In genomic region chr18:9535430-9535972, GRCh38 we compare ENCODE assay signal across 10 cellular contexts.
DNase-seq lines count a peak whose midpoint lies in the region; ATAC-seq and TF ChIP-seq lines count a peak whose summit lies in the region.
"Had no signal": no experiment of that assay in that cellular context is flagged by ENCODE, and none has a peak within 500 bp of the region (broad histone marks: within the 10 kb centered on the region; RNA-seq: fewer than 3 reads in every experiment).

No MANE protein-coding gene starts in this region.

- no peak for TF ChIP-seq CTCF in tibial artery (IDR thresholded peaks at IDR 0.05)

- H3K27me3 Mint-ChIP-seq in stimulated activated naive CD8-positive, alpha-beta T cell treated with anti-CD3 and anti-CD28 coated beads, Interleukin-15, amount 100 ng/mL, for 72 hours, result no peaks in the 10 kb centered on the region

- no peak overlapping the region for H3K4me3 Mint-ChIP-seq in stimulated activated naive CD8-positive, alpha-beta T cell treated with anti-CD3 and anti-CD28 coated beads, Interleukin-15, amount 100 ng/mL, for 72 hours

- H3K36me3 ChIP-seq in tibial artery, result peaks cover 18 to 89% (median 74%) of the 10 kb centered on the region in 3 donors

- no peaks in the 10 kb centered on the region for H3K9me3 ChIP-seq in tibial artery

- H3K9me3 Mint-ChIP-seq in stimulated activated naive CD8-positive, alpha-beta T cell treated with anti-CD3 and anti-CD28 coated beads, Interleukin-15, amount 100 ng/mL, for 72 hours, result no peaks in the 10 kb centered on the region

- peak overlapping the region; percentile 71 to 75 for H3K27ac ChIP-seq in tibial artery

- H3K4me1 ChIP-seq in tibial artery, result peaks cover 0 to 21% (median 9%) of the 10 kb centered on the region in 4 donors

- H3K27me3 ChIP-seq in tibial artery, result no peaks in the 10 kb centered on the region

- H3K4me1 Mint-ChIP-seq in stimulated activated naive CD8-positive, alpha-beta T cell treated with anti-CD3 and anti-CD28 coated beads, Interleukin-15, amount 100 ng/mL, for 72 hours, result no peaks in the 10 kb centered on the region

- H3K4me3 ChIP-seq in tibial artery, result peak overlapping the region; percentile 26 to 42
- H3K4me3 ChIP-seq: lung had no signal

- ATAC-seq in stimulated activated naive CD8-positive, alpha-beta T cell treated with anti-CD3 and anti-CD28 coated beads, Interleukin-15, amount 100 ng/mL, for 72 hours, result no peak

- DNase-seq in NCI-H2227 treated with DMSO at 0.1 percent for 48 hours (lab: John Stamatoyannopoulos, UW) (peak; percentile 49), cerebellum (ENCODE audit: low spot score) (peak; percentile 34), midbrain (lab: John Stamatoyannopoulos, UW) (peak; percentile 64), tibial artery (peak; percentile 46 to 84), NCI-H774 (lab: John Stamatoyannopoulos, UW) (no peak), NCI-H2107 treated with DMSO at 0.1 percent for 48 hours (lab: John Stamatoyannopoulos, UW; ENCODE audit: unreplicated experiment) (no peak)
- no peak for DNase-seq in stimulated activated naive CD8-positive, alpha-beta T cell treated with anti-CD3 and anti-CD28 coated beads, Interleukin-15, amount 100 ng/mL, for 72 hours
- DNase-seq: effector CD4-positive, alpha-beta T cell; SHP77 treated with DMSO at 0.1 percent for 48 hours had no signal

- intact Hi-C loops in tibial artery (cut with DNase I; ENCODE audit: low total_unique reads), result no loop called here

- no peak overlapping the region for H3K27ac Mint-ChIP-seq in stimulated activated naive CD8-positive, alpha-beta T cell treated with anti-CD3 and anti-CD28 coated beads, Interleukin-15, amount 100 ng/mL, for 72 hours

Comparison
In these comparisons a context has a peak if more than half of its experiments do, and no peak if none do; other contexts are left out.
1. DNase-seq: peak in NCI-H2227 treated with DMSO at 0.1 percent for 48 hours (single experiment), cerebellum (single experiment), midbrain (single experiment) and tibial artery (2 of 2); none in NCI-H774 (single experiment), NCI-H2107 treated with DMSO at 0.1 percent for 48 hours (single experiment) and stimulated activated naive CD8-positive, alpha-beta T cell treated with anti-CD3 and anti-CD28 coated beads, Interleukin-15, amount 100 ng/mL, for 72 hours (0 of 2).